In the genomic region with DNA sequence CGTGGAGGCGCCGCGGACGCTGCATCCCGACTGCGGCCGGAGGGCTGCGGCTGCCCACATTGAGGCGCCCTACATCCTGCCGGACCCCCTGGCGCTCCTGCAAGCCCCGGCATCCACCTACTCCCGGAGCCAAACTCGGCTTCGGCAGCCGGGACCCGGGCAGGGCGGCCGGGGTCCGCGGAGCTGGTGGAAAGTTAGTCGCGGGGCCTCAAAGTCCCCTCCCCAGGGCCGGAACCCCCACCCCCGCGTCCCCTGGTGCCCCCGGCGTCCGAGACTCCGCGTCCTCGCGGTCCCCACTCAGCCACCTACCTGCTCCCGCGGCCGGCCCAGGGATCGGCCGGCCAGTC, we compare ENCODE assay signal across 8 cellular contexts. TPM values are rescaled to one million over a fixed set of nuclear protein-coding genes. Genes with fewer than 3 reads are reported as not detected.
DNase-seq lines count a peak whose midpoint lies in the region; ATAC-seq, FAIRE-seq and TF ChIP-seq lines count a peak whose summit lies in the region.

No MANE protein-coding gene starts in this region.

- WGBS in lung, 2 donors: 0 to 1% methylated on average over 27 to 39 of the region's 39 CpGs
- under 1% methylated on average over 39 of the region's 39 CpGs for WGBS in urinary bladder

- ATAC-seq in Right ventricle myocardium superior (ENCODE audit: poor library complexity) (no peak), lung (ENCODE audit: insufficient read depth, low FRiP score) (no peak), GM18498 (IDR thresholded peaks at IDR 0.05; ENCODE audit: unreplicated experiment) (no peak)

- POLR2A ChIA-PET in activated CD4-positive, alpha-beta memory T cell treated with anti-CD3 and anti-CD28 coated beads for 36 hours (lab: Charles Lee): interaction anchor here (0.9 kb wide), 1 partner anchor 255 kb away, joined by 3 read pairs; no protein-coding TSS in a partner anchor

- H3K27ac ChIP-seq in cardiac muscle cell (no peak overlapping the region), lung (ENCODE audit: low read depth in 1 of 2, low read length in 1 of 2) (no peak overlapping the region), urinary bladder (ENCODE audit: low read depth) (no peak overlapping the region)

- TF ChIP-seq CTCF in cardiac muscle cell (IDR thresholded peaks at IDR 0.05; ENCODE audit: low read depth, low read length) (no peak), bronchial epithelial cell (IDR thresholded peaks at IDR 0.05; ENCODE audit: insufficient read depth, low read length, severe bottlenecking) (no peak), lung (IDR thresholded peaks at IDR 0.05; ENCODE audit: control extremely low read depth, extremely low read depth) (no peak)

- intact Hi-C loops in Right ventricle myocardium superior (cut with DNase I): no loop called here
- intact Hi-C loops in activated CD4-positive, alpha-beta memory T cell treated with anti-CD3 and anti-CD28 coated beads for 36 hours (cut with micrococcal nuclease): loop anchor here (5.0 kb wide), 2 partner anchors 34 to 244 kb away; partner anchors contain the start of gene SNAPC5

- H3K36me3 ChIP-seq in cardiac muscle cell (no peaks in the 10 kb centered on the region), bronchial epithelial cell (ENCODE audit: control insufficient read depth, insufficient read depth, low read length) (no peaks in the 10 kb centered on the region), lung (ENCODE audit: control insufficient read depth in 2 of 2, insufficient read depth in 2 of 2, low read length in 2 of 2) (no peaks in the 10 kb centered on the region), urinary bladder (ENCODE audit: insufficient read depth) (no peaks in the 10 kb centered on the region)

- DNase-seq in cardiac muscle cell (ENCODE audit: low read depth in 1 of 2, low spot score in 1 of 2) (no peak), Right ventricle myocardium superior (no peak), bronchial epithelial cell (ENCODE audit: low read depth) (no peak), lung (ENCODE audit: low spot score) (no peak), NOMO-1 (lab: John Stamatoyannopoulos, UW; ENCODE audit: unreplicated experiment in 2 of 2) (no peak)
- no peak for DNase-seq in activated CD4-positive, alpha-beta memory T cell treated with anti-CD3 and anti-CD28 coated beads for 36 hours

- no peaks in the 10 kb centered on the region for H3K4me1 ChIP-seq in cardiac muscle cell (ENCODE audit: low read depth)
- H3K4me1 ChIP-seq in lung (ENCODE audit: control insufficient read depth in 2 of 2, insufficient read depth in 2 of 2, low read length in 2 of 2): peaks cover 0 to 10% of the 10 kb centered on the region in 2 donors
- H3K4me1 ChIP-seq in urinary bladder (ENCODE audit: insufficient read depth): peaks cover 2% of the 10 kb centered on the region

- H3K9me3 ChIP-seq in cardiac muscle cell (ENCODE audit: low read depth): no peaks in the 10 kb centered on the region
- no peaks in the 10 kb centered on the region for H3K9me3 ChIP-seq in lung (ENCODE audit: control insufficient read depth in 2 of 2, insufficient read depth in 1 of 2, low read length in 1 of 2)

- no peak overlapping the region for H3K27ac Mint-ChIP-seq in activated CD4-positive, alpha-beta memory T cell treated with anti-CD3 and anti-CD28 coated beads for 36 hours

- FAIRE-seq in bronchial epithelial cell (lab: Jason Lieb, UNC): no peak

- H3K9me3 Mint-ChIP-seq in activated CD4-positive, alpha-beta memory T cell treated with anti-CD3 and anti-CD28 coated beads for 36 hours: no peaks in the 10 kb centered on the region

- H3K27me3 Mint-ChIP-seq in activated CD4-positive, alpha-beta memory T cell treated with anti-CD3 and anti-CD28 coated beads for 36 hours: peaks cover 57% of the 10 kb centered on the region

- H3K4me1 Mint-ChIP-seq in activated CD4-positive, alpha-beta memory T cell treated with anti-CD3 and anti-CD28 coated beads for 36 hours (ENCODE audit: low read depth): peaks cover 9% of the 10 kb centered on the region

- H3K4me3 ChIP-seq in cardiac muscle cell: peak overlapping the region; percentile 54
- peak overlapping the region; percentile 25 for H3K4me3 ChIP-seq in bronchial epithelial cell (ENCODE audit: low read depth, low read length)
- H3K4me3 ChIP-seq in lung: peak overlapping the region; percentile 2
- H3K4me3 ChIP-seq in urinary bladder (ENCODE audit: low read depth, low read length): peak overlapping the region; percentile 50

- H3K27me3 ChIP-seq in cardiac muscle cell (peaks cover 99% of the 10 kb centered on the region), bronchial epithelial cell (ENCODE audit: control insufficient read depth, insufficient read depth, low read length) (peaks cover 48% of the 10 kb centered on the region), lung (ENCODE audit: control insufficient read depth, insufficient read depth) (no peaks in the 10 kb centered on the region)

- H3K36me3 Mint-ChIP-seq in activated CD4-positive, alpha-beta memory T cell treated with anti-CD3 and anti-CD28 coated beads for 36 hours: no peaks in the 10 kb centered on the region

- no peak overlapping the region for H3K4me3 Mint-ChIP-seq in activated CD4-positive, alpha-beta memory T cell treated with anti-CD3 and anti-CD28 coated beads for 36 hours

- CTCF ChIA-PET in activated CD4-positive, alpha-beta memory T cell treated with anti-CD3 and anti-CD28 coated beads for 36 hours (lab: Charles Lee): interaction anchor here (0.8 kb wide), 1 partner anchor 35 kb away, joined by 3 read pairs; no protein-coding TSS in a partner anchor

RNA-seq across cellular contexts. Expression of gene MEGF11, which starts 0.3 kb away (rescaled TPM):
- total RNA-seq in cardiac muscle cell (0.28 and 0.30 TPM in 2 replicates), Right ventricle myocardium superior (not detected), bronchial epithelial cell (not detected in 2 replicates), lung (1 to 10 TPM in 1 of 2 donors, under 1 TPM in 1; 0.82 to 1.5 TPM), urinary bladder (0.11 TPM)
- polyA plus RNA-seq in cardiac muscle cell (2.7 TPM in 1 of 2 replicates, not detected in the other), lung (under 1 TPM; 0.16 to 0.18 TPM), urinary bladder (0.13 TPM)
- not detected for total RNA-seq in activated CD4-positive, alpha-beta memory T cell treated with anti-CD3 and anti-CD28 coated beads for 36 hours

RNA-seq across cellular contexts. Expression of gene DIS3L, which starts 40.1 kb away (rescaled TPM):
- total RNA-seq in cardiac muscle cell (27.2 and 37.6 TPM in 2 replicates), Right ventricle myocardium superior (40.1 TPM), bronchial epithelial cell (11.8 and 19.2 TPM in 2 replicates), lung (10 to 100 TPM; 28.8 to 43.7 TPM), urinary bladder (53.1 TPM)
- polyA plus RNA-seq in cardiac muscle cell (30.2 and 39.6 TPM in 2 replicates), lung (10 to 100 TPM in 1 of 2 donors, 1 to 10 TPM in 1; 8.0 to 11.7 TPM), urinary bladder (22.6 TPM)
- 10 to 100 TPM; 23.5 to 26.3 TPM for total RNA-seq in activated CD4-positive, alpha-beta memory T cell treated with anti-CD3 and anti-CD28 coated beads for 36 hours

Comparison
In these comparisons a context has a peak if more than half of its experiments do, and no peak if none do; other contexts are left out.
1. H3K4me3 ChIP-seq: peak in every context shown above with its lines; median percentile 54 in cardiac muscle cell; 50 in urinary bladder; 25 in bronchial epithelial cell; 2 in lung.